Comparison of ENCODE assay signal across 1 cellular context in the genomic region with DNA sequence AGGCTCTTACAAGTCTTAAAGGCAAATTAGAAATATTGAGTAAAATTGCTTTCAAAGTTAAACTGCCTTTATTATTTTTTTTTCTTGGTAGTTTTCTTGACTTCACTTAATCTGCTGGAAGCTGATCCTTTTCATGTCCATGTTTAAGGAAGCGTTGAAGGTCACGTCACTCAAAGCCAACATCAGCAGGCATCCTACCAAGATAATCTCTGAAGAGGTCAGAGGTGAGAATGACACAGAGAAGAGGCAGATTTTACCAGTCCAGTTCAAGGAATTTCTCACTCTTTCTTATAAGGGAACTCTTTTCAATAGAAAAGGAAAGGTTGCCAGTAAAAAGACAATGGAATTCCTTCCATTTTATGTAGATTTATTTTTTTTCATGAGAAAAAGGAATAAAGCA.
TF ChIP-seq lines count a peak whose summit lies in the region.

No MANE protein-coding gene starts in this region.

TF ChIP-seq in GM23338, 12 proteins besides CTCF, POLR2A, EP300 and RAD21 (continued from another document):
- TF ChIP-seq, protein P1, sequence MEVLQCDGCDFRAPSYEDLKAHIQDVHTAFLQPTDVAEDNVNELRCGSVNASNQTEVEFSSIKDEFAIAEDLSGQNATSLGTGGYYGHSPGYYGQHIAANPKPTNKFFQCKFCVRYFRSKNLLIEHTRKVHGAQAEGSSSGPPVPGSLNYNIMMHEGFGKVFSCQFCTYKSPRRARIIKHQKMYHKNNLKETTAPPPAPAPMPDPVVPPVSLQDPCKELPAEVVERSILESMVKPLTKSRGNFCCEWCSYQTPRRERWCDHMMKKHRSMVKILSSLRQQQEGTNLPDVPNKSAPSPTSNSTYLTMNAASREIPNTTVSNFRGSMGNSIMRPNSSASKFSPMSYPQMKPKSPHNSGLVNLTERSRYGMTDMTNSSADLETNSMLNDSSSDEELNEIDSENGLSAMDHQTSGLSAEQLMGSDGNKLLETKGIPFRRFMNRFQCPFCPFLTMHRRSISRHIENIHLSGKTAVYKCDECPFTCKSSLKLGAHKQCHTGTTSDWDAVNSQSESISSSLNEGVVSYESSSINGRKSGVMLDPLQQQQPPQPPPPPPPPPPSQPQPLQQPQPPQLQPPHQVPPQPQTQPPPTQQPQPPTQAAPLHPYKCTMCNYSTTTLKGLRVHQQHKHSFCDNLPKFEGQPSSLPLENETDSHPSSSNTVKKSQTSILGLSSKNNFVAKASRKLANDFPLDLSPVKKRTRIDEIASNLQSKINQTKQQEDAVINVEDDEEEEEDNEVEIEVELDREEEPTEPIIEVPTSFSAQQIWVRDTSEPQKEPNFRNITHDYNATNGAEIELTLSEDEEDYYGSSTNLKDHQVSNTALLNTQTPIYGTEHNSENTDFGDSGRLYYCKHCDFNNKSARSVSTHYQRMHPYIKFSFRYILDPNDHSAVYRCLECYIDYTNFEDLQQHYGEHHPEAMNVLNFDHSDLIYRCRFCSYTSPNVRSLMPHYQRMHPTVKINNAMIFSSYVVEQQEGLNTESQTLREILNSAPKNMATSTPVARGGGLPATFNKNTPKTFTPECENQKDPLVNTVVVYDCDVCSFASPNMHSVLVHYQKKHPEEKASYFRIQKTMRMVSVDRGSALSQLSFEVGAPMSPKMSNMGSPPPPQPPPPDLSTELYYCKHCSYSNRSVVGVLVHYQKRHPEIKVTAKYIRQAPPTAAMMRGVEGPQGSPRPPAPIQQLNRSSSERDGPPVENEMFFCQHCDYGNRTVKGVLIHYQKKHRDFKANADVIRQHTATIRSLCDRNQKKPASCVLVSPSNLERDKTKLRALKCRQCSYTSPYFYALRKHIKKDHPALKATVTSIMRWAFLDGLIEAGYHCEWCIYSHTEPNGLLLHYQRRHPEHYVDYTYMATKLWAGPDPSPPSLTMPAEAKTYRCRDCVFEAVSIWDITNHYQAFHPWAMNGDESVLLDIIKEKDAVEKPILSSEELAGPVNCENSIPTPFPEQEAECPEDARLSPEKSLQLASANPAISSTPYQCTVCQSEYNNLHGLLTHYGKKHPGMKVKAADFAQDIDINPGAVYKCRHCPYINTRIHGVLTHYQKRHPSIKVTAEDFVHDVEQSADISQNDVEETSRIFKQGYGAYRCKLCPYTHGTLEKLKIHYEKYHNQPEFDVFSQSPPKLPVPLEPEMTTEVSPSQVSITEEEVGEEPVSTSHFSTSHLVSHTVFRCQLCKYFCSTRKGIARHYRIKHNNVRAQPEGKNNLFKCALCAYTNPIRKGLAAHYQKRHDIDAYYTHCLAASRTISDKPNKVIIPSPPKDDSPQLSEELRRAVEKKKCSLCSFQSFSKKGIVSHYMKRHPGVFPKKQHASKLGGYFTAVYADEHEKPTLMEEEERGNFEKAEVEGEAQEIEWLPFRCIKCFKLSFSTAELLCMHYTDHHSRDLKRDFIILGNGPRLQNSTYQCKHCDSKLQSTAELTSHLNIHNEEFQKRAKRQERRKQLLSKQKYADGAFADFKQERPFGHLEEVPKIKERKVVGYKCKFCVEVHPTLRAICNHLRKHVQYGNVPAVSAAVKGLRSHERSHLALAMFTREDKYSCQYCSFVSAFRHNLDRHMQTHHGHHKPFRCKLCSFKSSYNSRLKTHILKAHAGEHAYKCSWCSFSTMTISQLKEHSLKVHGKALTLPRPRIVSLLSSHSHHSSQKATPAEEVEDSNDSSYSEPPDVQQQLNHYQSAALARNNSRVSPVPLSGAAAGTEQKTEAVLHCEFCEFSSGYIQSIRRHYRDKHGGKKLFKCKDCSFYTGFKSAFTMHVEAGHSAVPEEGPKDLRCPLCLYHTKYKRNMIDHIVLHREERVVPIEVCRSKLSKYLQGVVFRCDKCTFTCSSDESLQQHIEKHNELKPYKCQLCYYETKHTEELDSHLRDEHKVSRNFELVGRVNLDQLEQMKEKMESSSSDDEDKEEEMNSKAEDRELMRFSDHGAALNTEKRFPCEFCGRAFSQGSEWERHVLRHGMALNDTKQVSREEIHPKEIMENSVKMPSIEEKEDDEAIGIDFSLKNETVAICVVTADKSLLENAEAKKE (CRISPR knock-in tag; IDR thresholded peaks at IDR 0.05), result no peak
- no peak for TF ChIP-seq EZH2 (IDR thresholded peaks at IDR 0.05; ENCODE audit: low read depth, unreplicated experiment)
- TF ChIP-seq, protein P2, sequence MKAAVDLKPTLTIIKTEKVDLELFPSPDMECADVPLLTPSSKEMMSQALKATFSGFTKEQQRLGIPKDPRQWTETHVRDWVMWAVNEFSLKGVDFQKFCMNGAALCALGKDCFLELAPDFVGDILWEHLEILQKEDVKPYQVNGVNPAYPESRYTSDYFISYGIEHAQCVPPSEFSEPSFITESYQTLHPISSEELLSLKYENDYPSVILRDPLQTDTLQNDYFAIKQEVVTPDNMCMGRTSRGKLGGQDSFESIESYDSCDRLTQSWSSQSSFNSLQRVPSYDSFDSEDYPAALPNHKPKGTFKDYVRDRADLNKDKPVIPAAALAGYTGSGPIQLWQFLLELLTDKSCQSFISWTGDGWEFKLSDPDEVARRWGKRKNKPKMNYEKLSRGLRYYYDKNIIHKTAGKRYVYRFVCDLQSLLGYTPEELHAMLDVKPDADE (IDR thresholded peaks at IDR 0.05), result no peak
- TF ChIP-seq CREB1 (CRISPR knock-in tag; IDR thresholded peaks at IDR 0.05; ENCODE audit: low read depth), result no peak
- TF ChIP-seq POLR2AphosphoS5 (IDR thresholded peaks at IDR 0.05; ENCODE audit: low read depth), result no peak
- no peak for TF ChIP-seq NANOG (IDR thresholded peaks at IDR 0.05; ENCODE audit: borderline replicate concordance)
- TF ChIP-seq, protein P3, sequence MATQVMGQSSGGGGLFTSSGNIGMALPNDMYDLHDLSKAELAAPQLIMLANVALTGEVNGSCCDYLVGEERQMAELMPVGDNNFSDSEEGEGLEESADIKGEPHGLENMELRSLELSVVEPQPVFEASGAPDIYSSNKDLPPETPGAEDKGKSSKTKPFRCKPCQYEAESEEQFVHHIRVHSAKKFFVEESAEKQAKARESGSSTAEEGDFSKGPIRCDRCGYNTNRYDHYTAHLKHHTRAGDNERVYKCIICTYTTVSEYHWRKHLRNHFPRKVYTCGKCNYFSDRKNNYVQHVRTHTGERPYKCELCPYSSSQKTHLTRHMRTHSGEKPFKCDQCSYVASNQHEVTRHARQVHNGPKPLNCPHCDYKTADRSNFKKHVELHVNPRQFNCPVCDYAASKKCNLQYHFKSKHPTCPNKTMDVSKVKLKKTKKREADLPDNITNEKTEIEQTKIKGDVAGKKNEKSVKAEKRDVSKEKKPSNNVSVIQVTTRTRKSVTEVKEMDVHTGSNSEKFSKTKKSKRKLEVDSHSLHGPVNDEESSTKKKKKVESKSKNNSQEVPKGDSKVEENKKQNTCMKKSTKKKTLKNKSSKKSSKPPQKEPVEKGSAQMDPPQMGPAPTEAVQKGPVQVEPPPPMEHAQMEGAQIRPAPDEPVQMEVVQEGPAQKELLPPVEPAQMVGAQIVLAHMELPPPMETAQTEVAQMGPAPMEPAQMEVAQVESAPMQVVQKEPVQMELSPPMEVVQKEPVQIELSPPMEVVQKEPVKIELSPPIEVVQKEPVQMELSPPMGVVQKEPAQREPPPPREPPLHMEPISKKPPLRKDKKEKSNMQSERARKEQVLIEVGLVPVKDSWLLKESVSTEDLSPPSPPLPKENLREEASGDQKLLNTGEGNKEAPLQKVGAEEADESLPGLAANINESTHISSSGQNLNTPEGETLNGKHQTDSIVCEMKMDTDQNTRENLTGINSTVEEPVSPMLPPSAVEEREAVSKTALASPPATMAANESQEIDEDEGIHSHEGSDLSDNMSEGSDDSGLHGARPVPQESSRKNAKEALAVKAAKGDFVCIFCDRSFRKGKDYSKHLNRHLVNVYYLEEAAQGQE (IDR thresholded peaks at IDR 0.05; ENCODE audit: unreplicated experiment), result no peak
- no peak for TF ChIP-seq STAT1 (IDR thresholded peaks at IDR 0.05; ENCODE audit: unreplicated experiment)
- no peak for TF ChIP-seq JUNB (IDR thresholded peaks at IDR 0.05; ENCODE audit: unreplicated experiment)
- no peak for TF ChIP-seq ZNF331 (CRISPR knock-in tag; IDR thresholded peaks at IDR 0.05; ENCODE audit: low read depth)
- TF ChIP-seq EZH2phosphoT487 (IDR thresholded peaks at IDR 0.05; ENCODE audit: unreplicated experiment), result no peak
TF ChIP-seq in GM23338: peak in this region for 0.
